ENCODE assay signal across 9 cellular contexts in genomic region chr6:119346450-119346849, GRCh38. TPM values are rescaled to one million over a fixed set of nuclear protein-coding genes. Genes with fewer than 3 reads are reported as not detected.
DNase-seq lines count a peak whose midpoint lies in the region; ATAC-seq and TF ChIP-seq lines count a peak whose summit lies in the region.
"Had no signal": no experiment of that assay in that cellular context is flagged by ENCODE, and none has a peak within 500 bp of the region (broad histone marks: within the 10 kb centered on the region; RNA-seq: fewer than 3 reads in every experiment).

No MANE protein-coding gene starts in this region.

- H3K4me1 Mint-ChIP-seq in activated CD4-positive, alpha-beta T cell treated with anti-CD3 and anti-CD28 coated beads for 36 hours = peaks cover 47% of the 10 kb centered on the region
- peaks cover 44% of the 10 kb centered on the region for H3K4me1 Mint-ChIP-seq in activated naive CD8-positive, alpha-beta T cell treated with anti-CD3 and anti-CD28 coated beads for 36 hours

- TF ChIP-seq CTCF in right lobe of liver (IDR thresholded peaks at IDR 0.05) (no peak), stomach (IDR thresholded peaks at IDR 0.05) (no peak)

- H3K27me3 Mint-ChIP-seq in activated CD4-positive, alpha-beta T cell treated with anti-CD3 and anti-CD28 coated beads for 36 hours = no peaks in the 10 kb centered on the region
- no peaks in the 10 kb centered on the region for H3K27me3 Mint-ChIP-seq in activated naive CD8-positive, alpha-beta T cell treated with anti-CD3 and anti-CD28 coated beads for 36 hours

- no peaks in the 10 kb centered on the region for H3K27me3 ChIP-seq in right lobe of liver
- H3K27me3 ChIP-seq in stomach = no peaks in the 10 kb centered on the region

- TF ChIP-seq EP300 in stomach (IDR thresholded peaks at IDR 0.05) = no peak

- 21% methylated on average over 8 of the region's 8 CpGs for whole genome bisulfite sequencing in right lobe of liver (ENCODE audit: insufficient coverage, low coverage, low lambda C conversion rate, missing lambda C conversion rate)
- 56 to 70% (median 65%) methylated on average over 8 of the region's 8 CpGs for WGBS in stomach, 5 donors

- H3K36me3 Mint-ChIP-seq in activated CD4-positive, alpha-beta T cell treated with anti-CD3 and anti-CD28 coated beads for 36 hours (ENCODE audit: low read depth) = peaks cover 17% of the 10 kb centered on the region
- H3K36me3 Mint-ChIP-seq in activated naive CD8-positive, alpha-beta T cell treated with anti-CD3 and anti-CD28 coated beads for 36 hours = peaks cover 30% of the 10 kb centered on the region

- no peaks in the 10 kb centered on the region for H3K9me3 ChIP-seq in right lobe of liver
- no peaks in the 10 kb centered on the region for H3K9me3 ChIP-seq in stomach

- peak overlapping the region; percentile 86 to 98 (median 95) for H3K27ac ChIP-seq in right lobe of liver
- peak overlapping the region in 4 of 5 donors; percentile 96 to 98 (median 97) for H3K27ac ChIP-seq in stomach

- intact Hi-C loops in activated CD4-positive, alpha-beta T cell treated with anti-CD3 and anti-CD28 coated beads for 36 hours (cut with DNase I, micrococcal nuclease) = loop anchor here (5.0 to 10.0 kb wide), 8 partner anchors 199 to 1669 kb away; partner anchors contain the start of genes CEP85L (in 2 of the 2), ASF1A (in 1 of the 2), FAM184A (in 1 of the 2) and NUS1 (in 1 of the 2)
- intact Hi-C loops in right lobe of liver (cut with DNase I) = no loop called here
- intact Hi-C loops in stomach (cut with DNase I; ENCODE audit: low total_unique reads) = no loop called here

- POLR2A ChIA-PET in activated CD4-positive, alpha-beta T cell treated with anti-CD3 and anti-CD28 coated beads for 36 hours (lab: Charles Lee) = interaction anchor here (1.9 kb wide), 1 partner anchor 32 kb away, joined by 11 read pairs; no protein-coding TSS in a partner anchor

- H3K9me3 Mint-ChIP-seq in activated CD4-positive, alpha-beta T cell treated with anti-CD3 and anti-CD28 coated beads for 36 hours (ENCODE audit: low read depth) = no peaks in the 10 kb centered on the region
- no peaks in the 10 kb centered on the region for H3K9me3 Mint-ChIP-seq in activated naive CD8-positive, alpha-beta T cell treated with anti-CD3 and anti-CD28 coated beads for 36 hours

- H3K4me3 ChIP-seq in right lobe of liver (peak overlapping the region; percentile 76 to 93 (median 88)), stomach (peak overlapping the region; percentile 83 to 95 (median 92))

- peak overlapping the region; percentile 15 for H3K27ac Mint-ChIP-seq in activated CD4-positive, alpha-beta T cell treated with anti-CD3 and anti-CD28 coated beads for 36 hours
- no peak overlapping the region for H3K27ac Mint-ChIP-seq in activated naive CD8-positive, alpha-beta T cell treated with anti-CD3 and anti-CD28 coated beads for 36 hours

- no peak for DNase-seq in activated CD4-positive, alpha-beta T cell treated with anti-CD3 and anti-CD28 coated beads for 36 hours
- DNase-seq in activated CD4-positive, alpha-beta T cell treated with anti-CD3 and anti-CD28 coated beads, Interleukin-2, amount 50 U/mL, for 1 hour = no peak
- no peak for DNase-seq in activated naive CD8-positive, alpha-beta T cell treated with anti-CD3 and anti-CD28 coated beads for 36 hours
- DNase-seq in right lobe of liver (no peak), stomach (no peak), NCI-H2196 treated with DMSO at 0.1 percent for 48 hours (lab: John Stamatoyannopoulos, UW; ENCODE audit: unreplicated experiment) (no peak)
- DNase-seq: stimulated activated CD4-positive, alpha-beta T cell treated with anti-CD3 and anti-CD28 coated beads, Interleukin-4, amount 100 ng/mL, for 1 hour had no signal

- H3K4me1 ChIP-seq in right lobe of liver = peaks cover 0 to 49% (median 17%) of the 10 kb centered on the region in 4 donors
- peaks cover 7 to 77% (median 31%) of the 10 kb centered on the region in 4 donors for H3K4me1 ChIP-seq in stomach

- H3K4me3 Mint-ChIP-seq in activated CD4-positive, alpha-beta T cell treated with anti-CD3 and anti-CD28 coated beads for 36 hours = peak overlapping the region; percentile 84
- H3K4me3 Mint-ChIP-seq in activated naive CD8-positive, alpha-beta T cell treated with anti-CD3 and anti-CD28 coated beads for 36 hours = peak overlapping the region; percentile 92

- ATAC-seq in activated CD4-positive, alpha-beta T cell treated with anti-CD3 and anti-CD28 coated beads for 36 hours = no peak
- ATAC-seq in right lobe of liver (no peak), GM18505 (IDR thresholded peaks at IDR 0.05; ENCODE audit: unreplicated experiment) (no peak), HG03469 (IDR thresholded peaks at IDR 0.05; ENCODE audit: unreplicated experiment) (no peak)

- CTCF ChIA-PET in activated CD4-positive, alpha-beta T cell treated with anti-CD3 and anti-CD28 coated beads for 36 hours (lab: Charles Lee) = interaction anchor here (1.0 to 2.3 kb wide), 6 partner anchors 8 to 201 kb away, joined by 3 to 10 read pairs (median 4); no protein-coding TSS in a partner anchor

- H3K36me3 ChIP-seq in right lobe of liver (no peaks in the 10 kb centered on the region), stomach (no peaks in the 10 kb centered on the region)

- TF ChIP-seq POLR2A in right lobe of liver (IDR thresholded peaks at IDR 0.05) = no peak
- no peak for TF ChIP-seq POLR2A in stomach (IDR thresholded peaks at IDR 0.05)
- no peak for TF ChIP-seq POLR2A in GM18505 (IDR thresholded peaks at IDR 0.05; ENCODE audit: borderline replicate concordance, extremely low read depth, insufficient read depth, insufficient read length)

RNA-seq across cellular contexts. Expression of gene MAN1A1, which starts 3.1 kb away (rescaled TPM):
- 10 to 100 TPM; 15.3 to 18.4 TPM for total RNA-seq in activated CD4-positive, alpha-beta T cell treated with anti-CD3 and anti-CD28 coated beads for 36 hours
- total RNA-seq in activated naive CD8-positive, alpha-beta T cell treated with anti-CD3 and anti-CD28 coated beads for 36 hours = 10 to 100 TPM; 21.4 to 22.6 TPM
- total RNA-seq in right lobe of liver (100 to 1,000 TPM; 109 to 191 (median 139) TPM), stomach (100 to 1,000 TPM in 2 of 5 donors, 10 to 100 TPM in 3; 42.9 to 132 (median 62.0) TPM)
- 10 to 100 TPM in 1 of 3 donors, 1 to 10 TPM in 2; 8.0 to 10.5 (median 9.1) TPM for polyA plus RNA-seq in stomach

Comparison
In these comparisons a context has a peak if more than half of its experiments do, and no peak if none do; other contexts are left out.
1. intact Hi-C loops: an anchor here in activated CD4-positive, alpha-beta T cell treated with anti-CD3 and anti-CD28 coated beads for 36 hours (5.0 to 10.0 kb wide); none called in right lobe of liver and stomach.